In the genomic region with DNA sequence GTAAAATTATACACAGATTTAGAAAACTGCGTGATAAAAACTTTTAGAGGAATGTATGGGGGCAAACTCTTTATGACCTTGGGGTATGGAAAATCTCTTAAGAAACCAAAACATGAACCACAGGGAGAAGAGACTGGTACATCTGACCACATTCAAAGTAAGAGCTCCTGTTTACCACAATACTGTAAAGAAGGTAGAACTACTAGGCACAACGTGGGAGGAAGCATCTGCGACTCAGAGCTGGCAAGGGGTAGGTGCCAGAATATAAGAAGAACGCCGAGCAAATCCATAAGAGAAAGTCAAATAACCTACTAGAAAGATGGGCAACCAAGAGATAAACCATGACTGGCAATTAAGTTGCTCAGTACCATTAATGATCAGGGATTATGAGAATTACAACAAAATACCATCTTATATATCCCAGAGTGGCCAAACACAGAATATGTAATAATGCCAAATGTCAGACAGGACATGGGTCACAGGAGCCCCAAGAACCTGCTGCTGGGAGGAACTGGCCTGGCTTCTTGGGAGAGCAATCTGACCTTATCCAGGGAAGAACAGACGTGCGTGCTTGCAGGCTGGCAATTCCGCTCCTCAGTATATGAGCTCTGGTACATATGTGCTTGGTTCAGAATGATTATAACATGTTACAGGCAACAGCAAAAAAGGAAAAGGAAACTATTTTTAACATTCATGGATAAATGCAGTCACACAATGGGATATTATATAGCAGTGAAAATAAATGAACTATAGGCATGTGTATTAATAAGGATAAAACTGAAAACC, we compare ENCODE assay signal across 21 cellular contexts. TPM values are rescaled to one million over a fixed set of nuclear protein-coding genes. Genes with fewer than 3 reads are reported as not detected.
A peak's percentile ranks its signal among the peaks of the same experiment; 100 is the strongest.
DNase-seq lines count a peak whose midpoint lies in the region; ATAC-seq and TF ChIP-seq lines count a peak whose summit lies in the region.
"Had no signal": no experiment of that assay in that cellular context is flagged by ENCODE, and none has a peak within 500 bp of the region (broad histone marks: within the 10 kb centered on the region; RNA-seq: fewer than 3 reads in every experiment).

No MANE protein-coding gene starts in this region.

- H3K27ac ChIP-seq in effector memory CD4-positive, alpha-beta T cell (ENCODE audit: insufficient read depth, low read length, poor library complexity, severe bottlenecking), result no peak overlapping the region
- H3K27ac ChIP-seq in coronary artery, result no peak overlapping the region
- H3K27ac ChIP-seq: BLaER1 treated with 17β-estradiol and CSF1 and Interleukin-3, amounts not matched to agents 10 nM and 100 nM; HL-60; SJSA1 had no signal

- no peak for ATAC-seq in activated naive CD8-positive, alpha-beta T cell treated with anti-CD3 and anti-CD28 coated beads, Interleukin-2, amount 50 U/mL, for 24 hours
- ATAC-seq: CD8-positive, alpha-beta T cell; Right ventricle myocardium inferior had no signal

- no peak overlapping the region for H3K4me3 ChIP-seq in Jurkat, Clone E6-1 (ENCODE audit: low read length)
- H3K4me3 ChIP-seq in effector memory CD4-positive, alpha-beta T cell (ENCODE audit: insufficient read depth, low read depth, low read length, poor library complexity, severe bottlenecking), result no peak overlapping the region
- no peak overlapping the region for H3K4me3 ChIP-seq in coronary artery
- H3K4me3 ChIP-seq: BLaER1 treated with 17β-estradiol and CSF1 and Interleukin-3, amounts not matched to agents 10 nM and 100 nM; SJSA1 had no signal

- H3K36me3 Mint-ChIP-seq in activated naive CD8-positive, alpha-beta T cell, result peaks cover 19% of the 10 kb centered on the region
- peaks cover 6% of the 10 kb centered on the region for H3K36me3 Mint-ChIP-seq in activated naive CD8-positive, alpha-beta T cell treated with anti-CD3 and anti-CD28 coated beads for 36 hours
- H3K36me3 Mint-ChIP-seq in activated naive CD8-positive, alpha-beta T cell treated with anti-CD3 and anti-CD28 coated beads, Interleukin-2, amount 50 U/mL, for 24 hours (ENCODE audit: low read depth), result peaks cover 12% of the 10 kb centered on the region

- no peak overlapping the region for H3K4me3 Mint-ChIP-seq in activated naive CD8-positive, alpha-beta T cell
- no peak overlapping the region for H3K4me3 Mint-ChIP-seq in activated naive CD8-positive, alpha-beta T cell treated with anti-CD3 and anti-CD28 coated beads for 36 hours
- no peak overlapping the region for H3K4me3 Mint-ChIP-seq in activated naive CD8-positive, alpha-beta T cell treated with anti-CD3 and anti-CD28 coated beads, Interleukin-2, amount 50 U/mL, for 24 hours
- H3K4me3 Mint-ChIP-seq: CD8-positive, alpha-beta T cell had no signal

- no peaks in the 10 kb centered on the region for H3K9me3 ChIP-seq in effector memory CD4-positive, alpha-beta T cell (ENCODE audit: control insufficient read depth, low read length)
- H3K9me3 ChIP-seq: BLaER1 treated with 17β-estradiol and CSF1 and Interleukin-3, amounts not matched to agents 10 nM and 100 nM; SJSA1 had no signal

- in situ Hi-C loops in KBM-7 (cut with MboI; ENCODE audit: low pct_unique_long_range_greater_than_20kb, low sequenced_read_pairs), result no loop called here

- no peaks in the 10 kb centered on the region for H3K9me3 Mint-ChIP-seq in activated naive CD8-positive, alpha-beta T cell (ENCODE audit: low read depth)
- no peaks in the 10 kb centered on the region for H3K9me3 Mint-ChIP-seq in activated naive CD8-positive, alpha-beta T cell treated with anti-CD3 and anti-CD28 coated beads for 36 hours
- no peaks in the 10 kb centered on the region for H3K9me3 Mint-ChIP-seq in activated naive CD8-positive, alpha-beta T cell treated with anti-CD3 and anti-CD28 coated beads, Interleukin-2, amount 50 U/mL, for 24 hours
- H3K9me3 Mint-ChIP-seq: CD8-positive, alpha-beta T cell had no signal

- no peaks in the 10 kb centered on the region for H3K27me3 ChIP-seq in effector memory CD4-positive, alpha-beta T cell (replicated peaks; ENCODE audit: control insufficient read depth, insufficient read depth, low read length, poor library complexity, severe bottlenecking)
- H3K27me3 ChIP-seq: BLaER1 treated with 17β-estradiol and CSF1 and Interleukin-3, amounts not matched to agents 10 nM and 100 nM; SJSA1 had no signal

- H3K4me1 Mint-ChIP-seq in activated naive CD8-positive, alpha-beta T cell (ENCODE audit: low read depth), result peaks cover 9% of the 10 kb centered on the region
- peaks cover 5% of the 10 kb centered on the region for H3K4me1 Mint-ChIP-seq in activated naive CD8-positive, alpha-beta T cell treated with anti-CD3 and anti-CD28 coated beads for 36 hours
- H3K4me1 Mint-ChIP-seq in activated naive CD8-positive, alpha-beta T cell treated with anti-CD3 and anti-CD28 coated beads, Interleukin-2, amount 50 U/mL, for 24 hours, result peaks cover 42% of the 10 kb centered on the region

- H3K27me3 Mint-ChIP-seq in activated naive CD8-positive, alpha-beta T cell, result no peaks in the 10 kb centered on the region
- H3K27me3 Mint-ChIP-seq in activated naive CD8-positive, alpha-beta T cell treated with anti-CD3 and anti-CD28 coated beads for 36 hours, result no peaks in the 10 kb centered on the region
- no peaks in the 10 kb centered on the region for H3K27me3 Mint-ChIP-seq in activated naive CD8-positive, alpha-beta T cell treated with anti-CD3 and anti-CD28 coated beads, Interleukin-2, amount 50 U/mL, for 24 hours

- peak overlapping the region; percentile 23 for H3K27ac Mint-ChIP-seq in activated naive CD8-positive, alpha-beta T cell
- no peak overlapping the region for H3K27ac Mint-ChIP-seq in activated naive CD8-positive, alpha-beta T cell treated with anti-CD3 and anti-CD28 coated beads for 36 hours
- peak overlapping the region; percentile 58 for H3K27ac Mint-ChIP-seq in activated naive CD8-positive, alpha-beta T cell treated with anti-CD3 and anti-CD28 coated beads, Interleukin-2, amount 50 U/mL, for 24 hours
- H3K27ac Mint-ChIP-seq: CD8-positive, alpha-beta T cell had no signal

- peaks cover 6% of the 10 kb centered on the region for H3K36me3 ChIP-seq in effector memory CD4-positive, alpha-beta T cell (ENCODE audit: control insufficient read depth, insufficient read depth, low read length)
- H3K36me3 ChIP-seq: SJSA1 had no signal

- no peak for TF ChIP-seq CTCF in coronary artery (IDR thresholded peaks at IDR 0.05)

- H3K4me1 ChIP-seq in effector memory CD4-positive, alpha-beta T cell (ENCODE audit: control insufficient read depth, insufficient read depth, low read length, poor library complexity, severe bottlenecking), result no peaks in the 10 kb centered on the region
- H3K4me1 ChIP-seq: SJSA1 had no signal

- DNase-seq in activated naive CD8-positive, alpha-beta T cell treated with anti-CD3 and anti-CD28 coated beads for 36 hours, result no peak
- DNase-seq in Jurkat, Clone E6-1 (ENCODE audit: low read depth, low spot score), result peak; percentile 81
- DNase-seq in activated naive CD8-positive, alpha-beta T cell treated with anti-CD3 and anti-CD28 coated beads, Interleukin-2, amount 50 U/mL, for 24 hours, result no peak
- no peak for DNase-seq in effector memory CD4-positive, alpha-beta T cell
- DNase-seq in coronary artery (ENCODE audit: low spot score) (no peak), KBM-7 (no peak)
- DNase-seq: ACHN; CD8-positive, alpha-beta T cell; DMS153; GOT3; HCEC 1CT; NCI-H1417; NCI-H187; NCI-H446; NCI-H526 treated with DMSO at 0.1 percent for 48 hours had no signal

RNA-seq across cellular contexts. Expression of gene INSM1, which starts 50.2 kb away (rescaled TPM):
- under 1 TPM; 0.19 to 0.34 TPM for total RNA-seq in activated naive CD8-positive, alpha-beta T cell treated with anti-CD3 and anti-CD28 coated beads for 36 hours
- polyA plus RNA-seq in Jurkat, Clone E6-1 (2012; ENCODE audit: insufficient read depth, insufficient read length), result 1.3 TPM
- total RNA-seq: CD8-positive, alpha-beta T cell; Daoy; Right ventricle myocardium inferior; SJSA1 had no signal
